Comparison of ENCODE assay signal across 14 cellular contexts in genomic region chr5:159184236-159184635, GRCh38. TPM values are rescaled to one million over a fixed set of nuclear protein-coding genes. Genes with fewer than 3 reads are reported as not detected.
DNase-seq lines count a peak whose midpoint lies in the region; ATAC-seq, FAIRE-seq and TF ChIP-seq lines count a peak whose summit lies in the region.
"Had no signal": no experiment of that assay in that cellular context is flagged by ENCODE, and none has a peak within 500 bp of the region (broad histone marks: within the 10 kb centered on the region; RNA-seq: fewer than 3 reads in every experiment).

No MANE protein-coding gene starts in this region.

- H4K20me1 ChIP-seq in Karpas-422 (ENCODE audit: insufficient read depth, low read depth, low read length) = no peaks in the 10 kb centered on the region

- H3K27ac ChIP-seq in Karpas-422 (ENCODE audit: low read length) (peak overlapping the region; percentile 13; the same call in 1 of the 2 replicates), endodermal cell (ENCODE audit: low read depth, low read length) (no peak overlapping the region)
- H3K27ac ChIP-seq: parathyroid adenoma had no signal

- H3K4me3 ChIP-seq in Karpas-422 (ENCODE audit: low read length) = no peak overlapping the region
- H3K4me3 ChIP-seq in endodermal cell (ENCODE audit: low read length) = no peak overlapping the region
- H3K4me3 ChIP-seq: heart right ventricle, MG63, mucosa of descending colon had no signal

- H3K27me3 ChIP-seq in Karpas-422 (ENCODE audit: low read length) (no peaks in the 10 kb centered on the region), endodermal cell (ENCODE audit: control insufficient read depth, insufficient read depth, low read length, poor library complexity, severe bottlenecking) (no peaks in the 10 kb centered on the region)
- H3K27me3 ChIP-seq: heart right ventricle, MG63 had no signal

- no peak overlapping the region for H3K4me3 Mint-ChIP-seq in endodermal cell
- H3K4me3 Mint-ChIP-seq in osteocyte (ENCODE audit: unreplicated experiment) = no peak overlapping the region
- H3K4me3 Mint-ChIP-seq: WTC11 had no signal

- no peak for TF ChIP-seq CTCF in D721Med (IDR thresholded peaks at IDR 0.05; ENCODE audit: insufficient read depth, missing control alignments)
- no peak for TF ChIP-seq CTCF in endodermal cell (conservative IDR thresholded peaks at IDR 0.05)
- no peak for TF ChIP-seq CTCF in osteocyte (IDR thresholded peaks at IDR 0.05)
- no peak for TF ChIP-seq CTCF in GM13976 (IDR thresholded peaks at IDR 0.05; ENCODE audit: borderline replicate concordance, control extremely low read depth, extremely low read depth, insufficient read depth, missing control alignments)

- H3K36me3 Mint-ChIP-seq in endodermal cell (ENCODE audit: low read depth) (peaks cover 21% of the 10 kb centered on the region), osteocyte (ENCODE audit: unreplicated experiment) (peaks cover 21% of the 10 kb centered on the region)

- ATAC-seq in HG03045 (IDR thresholded peaks at IDR 0.05; ENCODE audit: unreplicated experiment) = no peak
- no peak for ATAC-seq in HG03095 (IDR thresholded peaks at IDR 0.05; ENCODE audit: unreplicated experiment)
- ATAC-seq: mucosa of descending colon had no signal

- H3K4me1 Mint-ChIP-seq in endodermal cell (peaks cover 6% of the 10 kb centered on the region), osteocyte (ENCODE audit: unreplicated experiment) (peaks cover 69% of the 10 kb centered on the region)

- H3K36me3 ChIP-seq in Karpas-422 (ENCODE audit: insufficient read depth, low read length) (peaks cover 22% of the 10 kb centered on the region; the same call in 1 of the 2 replicates), endodermal cell (ENCODE audit: control insufficient read depth, insufficient read depth, low read length) (peaks cover 17% of the 10 kb centered on the region)

- H3K79me2 ChIP-seq in Karpas-422 (ENCODE audit: low read length) = peaks cover 90% of the 10 kb centered on the region

- 98 to 100% methylated on average over 1 to 3 of the region's 3 CpGs for WGBS in endodermal cell (ENCODE audit: insufficient coverage in 1 of 2, insufficient read length in 1 of 2), 2 experiments

- no peak overlapping the region for H3K4me2 ChIP-seq in Karpas-422 (ENCODE audit: low read depth, low read length, poor library complexity, severe bottlenecking)

- peaks cover 50% of the 10 kb centered on the region for H3K4me1 ChIP-seq in Karpas-422 (ENCODE audit: low read length)
- no peaks in the 10 kb centered on the region for H3K4me1 ChIP-seq in endodermal cell (ENCODE audit: control insufficient read depth, insufficient read depth, low read length)
- H3K4me1 ChIP-seq: parathyroid adenoma had no signal

- no peaks in the 10 kb centered on the region for H3K27me3 Mint-ChIP-seq in endodermal cell (ENCODE audit: insufficient read depth)
- H3K27me3 Mint-ChIP-seq in osteocyte (ENCODE audit: unreplicated experiment) = no peaks in the 10 kb centered on the region

- FAIRE-seq in D721Med (lab: Jason Lieb, UNC) = peak; percentile 35

- DNase-seq in D721Med (ENCODE audit: insufficient read length, low spot score) (no peak), Karpas-422 (no peak), endodermal cell (no peak), osteocyte (ENCODE audit: extremely low spot score, unreplicated experiment) (no peak), GM13976 (ENCODE audit: low spot score) (no peak)
- DNase-seq: heart right ventricle, MG63, mucosa of descending colon, NCI-H1930, NCI-H524 had no signal

- H3K9ac ChIP-seq in Karpas-422 (ENCODE audit: low read length) = no peak overlapping the region
- H3K9ac ChIP-seq in endodermal cell (ENCODE audit: extremely low read depth, low read length, poor library complexity, severe bottlenecking) = no peak overlapping the region
- H3K9ac ChIP-seq: parathyroid adenoma had no signal

- no peak overlapping the region for H2AFZ ChIP-seq in Karpas-422 (ENCODE audit: low read length)
- H2AFZ ChIP-seq: parathyroid adenoma had no signal

- H3K27ac Mint-ChIP-seq in endodermal cell (peak overlapping the region; percentile 52), osteocyte (ENCODE audit: unreplicated experiment) (peak overlapping the region; percentile 98)
- H3K27ac Mint-ChIP-seq: WTC11 had no signal

- H3K9me2 ChIP-seq in Karpas-422 (replicated peaks; ENCODE audit: insufficient read depth, low read length) = no peaks in the 10 kb centered on the region

- no peaks in the 10 kb centered on the region for H3K9me3 Mint-ChIP-seq in endodermal cell
- no peaks in the 10 kb centered on the region for H3K9me3 Mint-ChIP-seq in osteocyte (ENCODE audit: unreplicated experiment)
- H3K9me3 Mint-ChIP-seq: WTC11 had no signal

- H3K9me3 ChIP-seq in Karpas-422 (ENCODE audit: low read length) = no peaks in the 10 kb centered on the region
- H3K9me3 ChIP-seq in endodermal cell (ENCODE audit: control insufficient read depth, low read length) = peaks cover 5% of the 10 kb centered on the region
- H3K9me3 ChIP-seq: heart right ventricle, MG63, mucosa of descending colon had no signal

- in situ Hi-C loops in GM13976 (cut with MboI; ENCODE audit: low sequenced_read_pairs, unreplicated experiment) = no loop called here

RNA-seq across cellular contexts. Expression of gene RNF145, which starts 25.1 kb away (rescaled TPM):
- total RNA-seq in Karpas-422 (2014; rRNA removed; shearing (Covaris generic); ENCODE audit: low replicate concordance) = 68.7 and 113 TPM in 2 replicates
- total RNA-seq in endodermal cell (10 to 100 TPM; 50.2 to 50.4 TPM), osteocyte (93.4 and 99.8 TPM in 2 replicates)
- 77.2 TPM for polyA plus RNA-seq in endodermal cell (2013, experiment 1 of 2)
- polyA plus RNA-seq in endodermal cell (2013, experiment 2 of 2) = 75.5 TPM
